ENCODE assay signal across 32 cellular contexts in the genomic region with DNA sequence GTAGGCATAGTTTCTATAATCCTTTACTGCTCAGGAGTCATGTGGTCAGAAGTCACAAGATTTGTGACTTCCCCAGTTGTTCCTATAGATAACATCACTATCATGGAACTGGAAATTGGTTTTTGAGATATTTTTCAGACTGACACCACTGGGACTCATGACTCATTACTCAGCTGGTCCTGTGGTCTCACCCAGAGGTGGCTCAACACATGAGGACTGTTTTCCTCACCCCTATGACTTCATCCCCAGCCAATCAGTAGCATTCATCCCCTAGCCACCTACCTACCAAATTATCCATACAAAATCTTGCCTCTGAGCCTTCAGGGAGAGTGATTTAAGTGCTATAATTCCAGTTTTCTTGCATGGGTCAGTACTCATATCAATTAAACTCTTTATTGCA.
A peak's percentile ranks its signal among the peaks of the same experiment; 100 is the strongest.
DNase-seq lines count a peak whose midpoint lies in the region; ATAC-seq, FAIRE-seq and TF ChIP-seq lines count a peak whose summit lies in the region.
"Had no signal": no experiment of that assay in that cellular context is flagged by ENCODE, and none has a peak within 500 bp of the region (broad histone marks: within the 10 kb centered on the region; RNA-seq: fewer than 3 reads in every experiment).

No MANE protein-coding gene starts in this region.

- H2AFZ ChIP-seq in GM12878 (ENCODE audit: control insufficient read depth, low read depth, low read length), result no peak overlapping the region

- no peak for TF ChIP-seq CTCF in GM12878 (IDR thresholded peaks at IDR 0.05 in 2 of 3, conservative IDR thresholded peaks at IDR 0.05 in 1 of 3; ENCODE audit: control insufficient read depth in 2 of 3, extremely low read depth in 1 of 3, insufficient read depth in 1 of 3, low read depth in 3 of 3, low read length in 3 of 3)

- DNase-seq in HT1080 (ENCODE audit: low read depth) (peak; percentile 58), OCI-M1 (lab: John Stamatoyannopoulos, UW) (peak; percentile 86), GM12878 (ENCODE audit: low read depth, low spot score) (no peak), non-pigmented ciliary epithelial cell (ENCODE audit: low read depth) (peak; percentile 1), NCI-H524 (lab: John Stamatoyannopoulos, UW) (no peak), AG08396 (ENCODE audit: low spot score) (no peak), posterior cingulate gyrus (no peak)
- DNase-seq: activated CD4-positive, alpha-beta memory T cell treated with anti-CD3 and anti-CD28 coated beads for 36 hours; activated CD4-positive, CD25-positive, alpha-beta regulatory T cell treated with anti-CD3 and anti-CD28 coated beads, Interleukin-2, amount 50 U/mL, for 72 hours; activated naive CD4-positive, alpha-beta T cell treated with Interleukin-2 at 50 U/mL for 16 hours; DMS153; glutamatergic neuron; H7; islet precursor cell; left ventricle myocardium superior; naive thymus-derived CD4-positive, alpha-beta T cell; NCI-H1048; NCI-H1694; NCI-H446; NCI-H82; occipital lobe; psoas muscle; sigmoid colon; SK-N-SH; stimulated activated CD4-positive, alpha-beta T cell treated with anti-CD3 and anti-CD28 coated beads, Interleukin-4, amount 100 ng/mL, for 1 hour; tibial artery had no signal

- ATAC-seq in GM12878, result peak; percentile 76
- ATAC-seq: HepG2; left ventricle myocardium superior; naive thymus-derived CD4-positive, alpha-beta T cell; psoas muscle had no signal

- H3K4me2 ChIP-seq in GM12878 (ENCODE audit: control insufficient read depth, insufficient read depth), result no peak overlapping the region
- H3K4me2 ChIP-seq: SK-N-SH had no signal

- in situ Hi-C loops in GM12878 (cut with MboI), result no loop called here

- TF ChIP-seq RAD21 in GM12878 (IDR thresholded peaks at IDR 0.05; ENCODE audit: insufficient read depth, low read depth, low read length), result no peak

- intact Hi-C loops in GM12878 (cut with micrococcal nuclease; ENCODE audit: unreplicated experiment) (no loop called here), posterior cingulate gyrus (cut with DNase I) (no loop called here)

- H4K20me1 ChIP-seq in GM12878 (ENCODE audit: control insufficient read depth, insufficient read depth), result no peaks in the 10 kb centered on the region
- H4K20me1 ChIP-seq: BLaER1 treated with 17β-estradiol and CSF1 and Interleukin-3, amounts not matched to agents 10 nM and 100 nM had no signal

- H3K4me3 ChIP-seq in GM12878, result no peak overlapping the region
- H3K4me3 ChIP-seq: BLaER1 treated with 17β-estradiol and CSF1 and Interleukin-3, amounts not matched to agents 10 nM and 100 nM; breast epithelium; psoas muscle; sigmoid colon; tibial artery had no signal

- SMC1A ChIA-PET in GM12878 (lab: Charles Lee; ENCODE audit: uncharacterized antibody, unreplicated experiment), result interaction anchor here (0.8 kb wide), 1 partner anchor 12 kb away, joined by 3 read pairs; no protein-coding TSS in a partner anchor

- H3K4me1 ChIP-seq in GM12878 (ENCODE audit: control insufficient read depth, insufficient read depth, low read length), result no peaks in the 10 kb centered on the region
- H3K4me1 ChIP-seq: breast epithelium, psoas muscle, sigmoid colon, tibial artery had no signal

- H3K79me2 ChIP-seq in GM12878 (ENCODE audit: control insufficient read depth, insufficient read depth, low read length), result no peaks in the 10 kb centered on the region

- POLR2A ChIA-PET in GM12878 (lab: Charles Lee), result no interaction called here

- no peak for TF ChIP-seq EP300 in GM12878 (IDR thresholded peaks at IDR 0.05; ENCODE audit: borderline replicate concordance in 1 of 2, control insufficient read depth in 1 of 2, low read depth in 2 of 2, low read length in 2 of 2)

- H3K27ac ChIP-seq in GM12878 (ENCODE audit: control insufficient read depth, insufficient read depth), result no peak overlapping the region
- H3K27ac ChIP-seq: breast epithelium, epithelial cell of prostate, HL-60, psoas muscle, sigmoid colon, tibial artery had no signal

- H3K9ac ChIP-seq in GM12878 (ENCODE audit: control insufficient read depth, insufficient read depth, low read length), result no peak overlapping the region
- H3K9ac ChIP-seq: BLaER1 treated with 17β-estradiol and CSF1 and Interleukin-3, amounts not matched to agents 10 nM and 100 nM; SK-N-SH had no signal

- no peaks in the 10 kb centered on the region for H3K27me3 ChIP-seq in GM12878 (replicated peaks in 1 of 2; ENCODE audit: control insufficient read depth in 2 of 2, insufficient read depth in 2 of 2, low read length in 1 of 2)
- H3K27me3 ChIP-seq: BLaER1 treated with 17β-estradiol and CSF1 and Interleukin-3, amounts not matched to agents 10 nM and 100 nM; breast epithelium; sigmoid colon; tibial artery had no signal

- no peak for FAIRE-seq in GM12878 (lab: Jason Lieb, UNC)
- FAIRE-seq: GM12891, HepG2 had no signal

- RAD21 ChIA-PET in GM12878 (lab: Charles Lee; ENCODE audit: unreplicated experiment), result no interaction called here

- CTCF ChIA-PET in GM12878 (lab: Yijun Ruan, JAX), result interaction anchor here (0.7 to 1.1 kb wide), 3 partner anchors 10 to 62 kb away, joined by 3 to 4 read pairs (median 3); no protein-coding TSS in a partner anchor

- H3K36me3 ChIP-seq in GM12878 (ENCODE audit: control insufficient read depth in 2 of 2, insufficient read depth in 2 of 2, low read length in 1 of 2), result no peaks in the 10 kb centered on the region
- H3K36me3 ChIP-seq: BLaER1 treated with 17β-estradiol and CSF1 and Interleukin-3, amounts not matched to agents 10 nM and 100 nM; breast epithelium; sigmoid colon; tibial artery had no signal

- no peak for TF ChIP-seq POLR2A in GM12878 (IDR thresholded peaks at IDR 0.05; ENCODE audit: low read depth, low read length)

- H3K9me3 ChIP-seq in GM12878 (replicated peaks; ENCODE audit: control insufficient read depth, insufficient read depth, low read length), result no peaks in the 10 kb centered on the region
- H3K9me3 ChIP-seq: psoas muscle, sigmoid colon, SK-N-SH, tibial artery had no signal

- no TSS peak for BruUV-seq in GM12878 (replicated peaks; lab: Mats Ljungman, UMichigan)

TF ChIP-seq in GM12878, 131 proteins besides CTCF, POLR2A, EP300 and RAD21:
- TF ChIP-seq HDGF (IDR thresholded peaks at IDR 0.05) (no peak), ATF7 (IDR thresholded peaks at IDR 0.05; ENCODE audit: low read depth) (peak; percentile 75)
TF ChIP-seq in GM12878: peak in this region for 1.

Comparison
In these comparisons a context has a peak if more than half of its experiments do, and no peak if none do; other contexts are left out.
1. DNase-seq: peak in HT1080 (single experiment), OCI-M1 (single experiment) and non-pigmented ciliary epithelial cell (single experiment); none in GM12878 (single experiment), NCI-H524 (0 of 2), AG08396 (single experiment) and posterior cingulate gyrus (0 of 10).